22 cellular contexts compared by ENCODE assay signal in genomic region chr11:31856248-31856647, GRCh38. TPM values are rescaled to one million over a fixed set of nuclear protein-coding genes. Genes with fewer than 3 reads are reported as not detected.
DNase-seq lines count a peak whose midpoint lies in the region; ATAC-seq, FAIRE-seq and TF ChIP-seq lines count a peak whose summit lies in the region.
"Had no signal": no experiment of that assay in that cellular context is flagged by ENCODE, and none has a peak within 500 bp of the region (broad histone marks: within the 10 kb centered on the region; RNA-seq: fewer than 3 reads in every experiment).

No MANE protein-coding gene starts in this region.

- H3K4me1 Mint-ChIP-seq in MCF 10A (ENCODE audit: insufficient read depth, unreplicated experiment) (no peaks in the 10 kb centered on the region), immature natural killer cell (no peaks in the 10 kb centered on the region)
- no peaks in the 10 kb centered on the region for H3K4me1 Mint-ChIP-seq in activated naive CD4-positive, alpha-beta T cell treated with anti-CD3 and anti-CD28 coated beads, Interleukin-2, amount 10 ng/mL, durations not matched to agents 7 days and 5 days
- H3K4me1 Mint-ChIP-seq: CD14-positive monocyte had no signal

- H3K27me3 Mint-ChIP-seq in MCF 10A (ENCODE audit: insufficient read depth, unreplicated experiment): no peaks in the 10 kb centered on the region
- peaks cover 5 to 8% (median 6%) of the 10 kb centered on the region in 3 donors for H3K27me3 Mint-ChIP-seq in immature natural killer cell (ENCODE audit: low read depth in 3 of 3)
- peaks cover 26% of the 10 kb centered on the region for H3K27me3 Mint-ChIP-seq in activated naive CD4-positive, alpha-beta T cell treated with anti-CD3 and anti-CD28 coated beads, Interleukin-2, amount 10 ng/mL, durations not matched to agents 7 days and 5 days

- H3K4me1 ChIP-seq in breast epithelium (no peaks in the 10 kb centered on the region), mammary epithelial cell (ENCODE audit: insufficient read depth, low read length) (no peaks in the 10 kb centered on the region), pancreas (no peaks in the 10 kb centered on the region)

- H3K4me3 Mint-ChIP-seq in MCF 10A (ENCODE audit: unreplicated experiment): no peak overlapping the region
- H3K4me3 Mint-ChIP-seq in immature natural killer cell: no peak overlapping the region
- H3K4me3 Mint-ChIP-seq in activated naive CD4-positive, alpha-beta T cell treated with anti-CD3 and anti-CD28 coated beads, Interleukin-2, amount 10 ng/mL, durations not matched to agents 7 days and 5 days: no peak overlapping the region
- H3K4me3 Mint-ChIP-seq: CD14-positive monocyte; CD8-positive, alpha-beta T cell had no signal

- dilution Hi-C loops in mammary epithelial cell (cut with HindIII; ENCODE audit: low sequenced_read_pairs): no loop called here

- FAIRE-seq in pancreas (lab: Jason Lieb, UNC): no peak
- FAIRE-seq: D721Med, GM12892, HepG2, HTR-8/SVneo had no signal

- no peak for ATAC-seq in pancreas
- ATAC-seq: CD8-positive, alpha-beta T cell; HepG2 had no signal

- H3K27ac ChIP-seq in breast epithelium: no peak overlapping the region
- no peak overlapping the region for H3K27ac ChIP-seq in mammary epithelial cell (ENCODE audit: insufficient read depth, low read depth, low read length)
- H3K27ac ChIP-seq in pancreas: no peak overlapping the region
- H3K27ac ChIP-seq: 22Rv1 had no signal

- H3K9ac ChIP-seq in mammary epithelial cell (ENCODE audit: insufficient read depth, low read length): no peak overlapping the region

- TF ChIP-seq POLR2A in breast epithelium (IDR thresholded peaks at IDR 0.05): no peak

- TF ChIP-seq CTCF in MCF 10A (IDR thresholded peaks at IDR 0.05; ENCODE audit: unreplicated experiment): no peak
- TF ChIP-seq CTCF in breast epithelium (IDR thresholded peaks at IDR 0.05): no peak
- TF ChIP-seq CTCF in mammary epithelial cell (conservative IDR thresholded peaks at IDR 0.05 in 1 of 2, IDR thresholded peaks at IDR 0.05 in 1 of 2; ENCODE audit: extremely low read depth in 1 of 2, insufficient read depth in 1 of 2, low read depth in 1 of 2, low read length in 2 of 2): no peak
- no peak for TF ChIP-seq CTCF in fibroblast of mammary gland (conservative IDR thresholded peaks at IDR 0.05; ENCODE audit: control insufficient read depth, insufficient read depth, low read depth, low read length)
- TF ChIP-seq CTCF in pancreas (IDR thresholded peaks at IDR 0.05): no peak

- H3K36me3 ChIP-seq in breast epithelium (no peaks in the 10 kb centered on the region), mammary epithelial cell (ENCODE audit: insufficient read depth, low read length) (no peaks in the 10 kb centered on the region), pancreas (no peaks in the 10 kb centered on the region)

- DNase-seq in MCF 10A (ENCODE audit: unreplicated experiment) (peak; percentile 44), breast epithelium (ENCODE audit: low spot score in 2 of 2) (no peak), mammary epithelial cell (peak; percentile 67), fibroblast of mammary gland (ENCODE audit: low read depth) (peak; percentile 6), immature natural killer cell (no peak), KG1 (lab: John Stamatoyannopoulos, UW) (no peak), pancreas (no peak)
- DNase-seq in activated naive CD4-positive, alpha-beta T cell treated with anti-CD3 and anti-CD28 coated beads, Interleukin-2, amount 10 ng/mL, durations not matched to agents 7 days and 5 days: no peak
- DNase-seq: CD8-positive, alpha-beta T cell; COR-L47; DMS153; DMS79 treated with DMSO at 0.1 percent for 48 hours; EL; GDM1; H7 had no signal

- H4K20me1 ChIP-seq in mammary epithelial cell (ENCODE audit: insufficient read depth, low read length): no peaks in the 10 kb centered on the region

- H3K27me3 ChIP-seq in breast epithelium (no peaks in the 10 kb centered on the region), mammary epithelial cell (ENCODE audit: insufficient read depth, low read length) (peaks cover 4% of the 10 kb centered on the region), pancreas (no peaks in the 10 kb centered on the region)

- no peak overlapping the region for H2AFZ ChIP-seq in mammary epithelial cell (ENCODE audit: low read depth, low read length)

- H3K79me2 ChIP-seq in mammary epithelial cell (ENCODE audit: insufficient read depth, low read length): no peaks in the 10 kb centered on the region

- in situ Hi-C loops in mammary epithelial cell (cut with MboI; ENCODE audit: low sequenced_read_pairs in 2 of 2): loop anchor here in 1 of 2 donors (25.0 kb wide), 2 partner anchors 219 to 469 kb away; no protein-coding TSS in a partner anchor

- no peak overlapping the region for H3K4me2 ChIP-seq in mammary epithelial cell (ENCODE audit: insufficient read depth, low read depth, low read length)

- H3K9me3 ChIP-seq in breast epithelium (no peaks in the 10 kb centered on the region), mammary epithelial cell (replicated peaks; ENCODE audit: insufficient read depth, low read length) (no peaks in the 10 kb centered on the region), pancreas (no peaks in the 10 kb centered on the region)

- POLR2A ChIA-PET in MCF 10A (lab: Yijun Ruan, JAX): interaction anchor here (0.7 kb wide), 1 partner anchor 615 kb away, joined by 3 read pairs; no protein-coding TSS in a partner anchor

- H3K36me3 Mint-ChIP-seq in MCF 10A (ENCODE audit: insufficient read depth, unreplicated experiment) (peaks cover 4% of the 10 kb centered on the region), immature natural killer cell (no peaks in the 10 kb centered on the region)
- no peaks in the 10 kb centered on the region for H3K36me3 Mint-ChIP-seq in activated naive CD4-positive, alpha-beta T cell treated with anti-CD3 and anti-CD28 coated beads, Interleukin-2, amount 10 ng/mL, durations not matched to agents 7 days and 5 days
- H3K36me3 Mint-ChIP-seq: CD14-positive monocyte; CD8-positive, alpha-beta T cell had no signal

- CTCF ChIA-PET in MCF 10A (lab: Yijun Ruan, JAX): interaction anchor here (0.7 kb wide), 1 partner anchor 620 kb away, joined by 3 read pairs; no protein-coding TSS in a partner anchor
- CTCF ChIA-PET in mammary epithelial cell (lab: Charles Lee; ENCODE audit: low non-redundant PET): no interaction called here
- CTCF ChIA-PET in activated naive CD4-positive, alpha-beta T cell treated with anti-CD3 and anti-CD28 coated beads, Interleukin-2, amount 10 ng/mL, durations not matched to agents 7 days and 5 days (lab: Charles Lee): no interaction called here

- no peak overlapping the region for H3K27ac Mint-ChIP-seq in MCF 10A (ENCODE audit: low read depth, unreplicated experiment)
- H3K27ac Mint-ChIP-seq in immature natural killer cell: no peak overlapping the region
- no peak overlapping the region for H3K27ac Mint-ChIP-seq in activated naive CD4-positive, alpha-beta T cell treated with anti-CD3 and anti-CD28 coated beads, Interleukin-2, amount 10 ng/mL, durations not matched to agents 7 days and 5 days
- H3K27ac Mint-ChIP-seq: CD14-positive monocyte; CD8-positive, alpha-beta T cell had no signal

- BruUV-seq in MCF 10A (replicated peaks; lab: Mats Ljungman, UMichigan) (no TSS peak), mammary epithelial cell (replicated peaks; lab: Mats Ljungman, UMichigan) (no TSS peak)

- H3K4me3 ChIP-seq in breast epithelium: no peak overlapping the region
- H3K4me3 ChIP-seq in mammary epithelial cell (replicated peaks in 1 of 3; ENCODE audit: insufficient read depth in 1 of 3, low read depth in 2 of 3, low read length in 3 of 3): no peak overlapping the region
- H3K4me3 ChIP-seq in fibroblast of mammary gland (ENCODE audit: control insufficient read depth, low read depth, low read length): no peak overlapping the region
- H3K4me3 ChIP-seq in pancreas: no peak overlapping the region

- H3K9me3 Mint-ChIP-seq in MCF 10A (ENCODE audit: unreplicated experiment) (no peaks in the 10 kb centered on the region), immature natural killer cell (peaks cover 0 to 6% (median 0%) of the 10 kb centered on the region in 6 donors)
- no peaks in the 10 kb centered on the region for H3K9me3 Mint-ChIP-seq in activated naive CD4-positive, alpha-beta T cell treated with anti-CD3 and anti-CD28 coated beads, Interleukin-2, amount 10 ng/mL, durations not matched to agents 7 days and 5 days
- H3K9me3 Mint-ChIP-seq: CD8-positive, alpha-beta T cell had no signal

- intact Hi-C loops in MCF 10A (cut with micrococcal nuclease): no loop called here
- intact Hi-C loops in breast epithelium (cut with DNase I; ENCODE audit: low total_unique reads): no loop called here
- intact Hi-C loops in mammary epithelial cell (cut with micrococcal nuclease): no loop called here
- intact Hi-C loops in pancreas (cut with DNase I): no loop called here

RNA-seq across cellular contexts. Expression of gene PAX6, which starts 45.1 kb away (rescaled TPM):
- total RNA-seq in MCF 10A (2022) (not detected in 2 replicates), breast epithelium (under 1 TPM in 1 of 3 donors, not detected in 2; 0.88 TPM), mammary epithelial cell (1 to 10 TPM in 1 of 2 donors, under 1 TPM in 1; 0.40 to 1.0 TPM), pancreas (10 to 100 TPM in 2 of 6 donors, 1 to 10 TPM in 4; 2.0 to 16.6 (median 6.2) TPM)
- polyA plus RNA-seq in mammary epithelial cell (not detected), immature natural killer cell (not detected), pancreas (10 to 100 TPM; 15.9 to 75.0 TPM)
- not detected for polyA minus RNA-seq in mammary epithelial cell
- total RNA-seq: CD8-positive, alpha-beta T cell had no signal
- polyA plus RNA-seq: BJ, CD14-positive monocyte had no signal

Comparison
In these comparisons a context has a peak if more than half of its experiments do, and no peak if none do; other contexts are left out.
1. DNase-seq: peak in MCF 10A (single experiment), mammary epithelial cell (single experiment) and fibroblast of mammary gland (single experiment); none in breast epithelium (0 of 2), immature natural killer cell (0 of 3), KG1 (single experiment), activated naive CD4-positive, alpha-beta T cell treated with anti-CD3 and anti-CD28 coated beads, Interleukin-2, amount 10 ng/mL, durations not matched to agents 7 days and 5 days (single experiment) and pancreas (0 of 6).